20 cellular contexts compared by ENCODE assay signal in the genomic region with DNA sequence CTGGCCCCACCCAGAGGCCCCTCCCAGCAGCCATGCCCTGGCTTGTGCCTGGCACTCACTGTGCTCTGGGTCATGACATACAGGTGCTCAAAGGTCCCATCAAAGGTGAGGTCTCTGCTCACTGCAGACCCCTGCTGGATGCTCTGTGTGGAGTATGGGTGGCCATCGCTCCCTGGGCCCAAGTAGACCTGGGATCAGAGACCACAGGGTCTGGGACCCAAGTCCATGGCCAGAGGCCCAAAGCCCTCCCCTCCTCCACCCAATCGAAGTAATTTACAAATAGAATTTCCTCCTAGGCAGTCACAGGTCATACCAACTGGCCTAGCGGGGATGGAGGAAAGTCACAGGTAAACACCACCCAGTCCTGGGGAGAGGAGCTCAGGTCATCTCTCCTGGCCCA. TPM values are rescaled to one million over a fixed set of nuclear protein-coding genes. Genes with fewer than 3 reads are reported as not detected.
DNase-seq lines count a peak whose midpoint lies in the region; ATAC-seq and TF ChIP-seq lines count a peak whose summit lies in the region.
"Had no signal": no experiment of that assay in that cellular context is flagged by ENCODE, and none has a peak within 500 bp of the region (broad histone marks: within the 10 kb centered on the region; RNA-seq: fewer than 3 reads in every experiment).

No MANE protein-coding gene starts in this region.

- no peak overlapping the region for H3K4me3 ChIP-seq in BLaER1 treated with 17β-estradiol and CSF1 and Interleukin-3, amounts not matched to agents 10 nM and 100 nM

- no peak overlapping the region for H2BK15ac ChIP-seq in H9 (ENCODE audit: low read depth, low read length)

- H3K27ac ChIP-seq in BLaER1 treated with 17β-estradiol and CSF1 and Interleukin-3, amounts not matched to agents 10 nM and 100 nM, result peak overlapping the region in 5 of 11 experiments; percentile 10 to 47 (median 22); a peak in 7 of 22 replicates
- H3K27ac ChIP-seq in H9 (ENCODE audit: insufficient read length, low read depth, low read length), result no peak overlapping the region
- peak overlapping the region; percentile 99 for H3K27ac ChIP-seq in layer of hippocampus (ENCODE audit: low read depth, low read length)

- H2BK5ac ChIP-seq in H9 (ENCODE audit: insufficient read length, low read length), result no peak overlapping the region

- H2BK20ac ChIP-seq in H9 (ENCODE audit: low read depth, low read length, poor library complexity, severe bottlenecking), result no peak overlapping the region

- no peak overlapping the region for H2BK120ac ChIP-seq in H9 (ENCODE audit: low read depth, low read length, poor library complexity, severe bottlenecking)

- no peak overlapping the region for H4K91ac ChIP-seq in H9 (ENCODE audit: insufficient read length, low read depth, low read length)

- H3K4me3 Mint-ChIP-seq in H9 (no peak overlapping the region), WTC11 (no peak overlapping the region), osteocyte (ENCODE audit: unreplicated experiment) (no peak overlapping the region)
- H3K4me3 Mint-ChIP-seq: activated CD8-positive, alpha-beta memory T cell treated with anti-CD3 and anti-CD28 coated beads, Interleukin-2, amount 10 ng/mL, durations not matched to agents 7 days and 5 days; CD8-positive, alpha-beta T cell had no signal

- no peak overlapping the region for H2AK5ac ChIP-seq in H9 (ENCODE audit: insufficient read length, low read length)

- no peak overlapping the region for H2BK12ac ChIP-seq in H9 (ENCODE audit: insufficient read length, low read depth, low read length)

- TF ChIP-seq CTCF in H9 (conservative IDR thresholded peaks at IDR 0.05) (peak; percentile 45; the same call in 2 of the 3 replicates), WTC11 (IDR thresholded peaks at IDR 0.05) (no peak), osteocyte (IDR thresholded peaks at IDR 0.05) (no peak)

- no peak overlapping the region for H3K18ac ChIP-seq in H9 (ENCODE audit: insufficient read length, low read depth, low read length)

- H3K27me3 Mint-ChIP-seq in H9 (ENCODE audit: low read depth), result no peaks in the 10 kb centered on the region
- no peaks in the 10 kb centered on the region for H3K27me3 Mint-ChIP-seq in WTC11 (ENCODE audit: low read depth)
- no peaks in the 10 kb centered on the region for H3K27me3 Mint-ChIP-seq in osteocyte (ENCODE audit: unreplicated experiment)

- no peaks in the 10 kb centered on the region for H3K9me3 ChIP-seq in BLaER1 treated with 17β-estradiol and CSF1 and Interleukin-3, amounts not matched to agents 10 nM and 100 nM (replicated peaks in 1 of 11)
- no peaks in the 10 kb centered on the region for H3K9me3 ChIP-seq in H9 (ENCODE audit: control insufficient read depth, low read depth, low read length)

- no peak overlapping the region for H3K14ac ChIP-seq in H9 (ENCODE audit: insufficient read depth, low read length)

- H3K4ac ChIP-seq in H9 (ENCODE audit: low read depth, low read length), result no peak overlapping the region

- H3K27ac Mint-ChIP-seq in H9 (no peak overlapping the region), WTC11 (no peak overlapping the region), osteocyte (ENCODE audit: unreplicated experiment) (no peak overlapping the region)
- H3K27ac Mint-ChIP-seq: activated CD8-positive, alpha-beta memory T cell treated with anti-CD3 and anti-CD28 coated beads, Interleukin-2, amount 10 ng/mL, durations not matched to agents 7 days and 5 days; CD8-positive, alpha-beta T cell had no signal

- H2AFZ ChIP-seq in H9 (ENCODE audit: low read length), result no peak overlapping the region

- H3K4me1 Mint-ChIP-seq in H9 (peaks cover 19 to 22% of the 10 kb centered on the region in 2 experiments), WTC11 (peaks cover 19% of the 10 kb centered on the region), osteocyte (ENCODE audit: unreplicated experiment) (peaks cover 38% of the 10 kb centered on the region)
- H3K4me1 Mint-ChIP-seq: activated CD8-positive, alpha-beta memory T cell treated with anti-CD3 and anti-CD28 coated beads, Interleukin-2, amount 10 ng/mL, durations not matched to agents 7 days and 5 days had no signal

- H4K8ac ChIP-seq in H9 (replicated peaks; ENCODE audit: insufficient read length, low read depth, low read length), result no peak overlapping the region

- H3K23me2 ChIP-seq in H9 (ENCODE audit: insufficient read length, low read depth, low read length, poor library complexity, severe bottlenecking), result no peaks in the 10 kb centered on the region

- H3K36me3 Mint-ChIP-seq in H9 (ENCODE audit: insufficient read depth in 1 of 3, low read depth in 3 of 3) (peaks cover 27 to 61% (median 58%) of the 10 kb centered on the region in 3 experiments; a peak in 6 of 7 replicates), WTC11 (peaks cover 7% of the 10 kb centered on the region; the same call in 1 of the 2 replicates), osteocyte (ENCODE audit: unreplicated experiment) (peaks cover 9% of the 10 kb centered on the region)
- H3K36me3 Mint-ChIP-seq: activated CD8-positive, alpha-beta memory T cell treated with anti-CD3 and anti-CD28 coated beads, Interleukin-2, amount 10 ng/mL, durations not matched to agents 7 days and 5 days; CD8-positive, alpha-beta T cell had no signal

- peaks cover 22% of the 10 kb centered on the region; the same call in 1 of the 2 replicates for H3K79me2 ChIP-seq in H9 (ENCODE audit: insufficient read depth, low read length)

- H3K56ac ChIP-seq in H9 (ENCODE audit: insufficient read length, low read depth, low read length), result no peak overlapping the region

- peak overlapping the region in 10 of 11 experiments; percentile 50 to 100 (median 92); a peak in 19 of 22 replicates for H3K4me2 ChIP-seq in BLaER1 treated with 17β-estradiol and CSF1 and Interleukin-3, amounts not matched to agents 10 nM and 100 nM
- H3K4me2 ChIP-seq in H9 (ENCODE audit: insufficient read depth, insufficient read length, low read length), result no peak overlapping the region

- H4K5ac ChIP-seq in H9 (ENCODE audit: insufficient read length, low read depth, low read length), result no peak overlapping the region

- H3K23ac ChIP-seq in H9 (ENCODE audit: insufficient read length, low read depth, low read length), result no peak overlapping the region

- no CpG with 5 or more reads among the region's 3 CpGs for WGBS in H9 (ENCODE audit: extremely low coverage, insufficient read length, low lambda C conversion rate)

- H3T11ph ChIP-seq in H9 (ENCODE audit: low read length), result no peak overlapping the region

- H3K27me3 ChIP-seq in BLaER1 treated with 17β-estradiol and CSF1 and Interleukin-3, amounts not matched to agents 10 nM and 100 nM, result no peaks in the 10 kb centered on the region
- H3K27me3 ChIP-seq in H9 (ENCODE audit: insufficient read depth, low read length) (no peaks in the 10 kb centered on the region), layer of hippocampus (ENCODE audit: control insufficient read depth, insufficient read depth, low read length) (no peaks in the 10 kb centered on the region)

- POLR2A ChIA-PET in WTC11 (lab: Charles Lee), result no interaction called here

- peak overlapping the region in 7 of 11 experiments; percentile 12 to 56 (median 38); a peak in 9 of 22 replicates for H3K9ac ChIP-seq in BLaER1 treated with 17β-estradiol and CSF1 and Interleukin-3, amounts not matched to agents 10 nM and 100 nM
- H3K9ac ChIP-seq in H9 (ENCODE audit: extremely low read depth, insufficient read length, low read length), result no peak overlapping the region

- H3K9me3 Mint-ChIP-seq in H9 (no peaks in the 10 kb centered on the region), WTC11 (no peaks in the 10 kb centered on the region), osteocyte (ENCODE audit: unreplicated experiment) (no peaks in the 10 kb centered on the region)
- H3K9me3 Mint-ChIP-seq: CD8-positive, alpha-beta T cell had no signal

- peak; percentile 42 for DNase-seq in H9
- DNase-seq in WTC11 (ENCODE audit: low spot score), result no peak
- no peak for DNase-seq in SW 1271 (lab: John Stamatoyannopoulos, UW)
- no peak for DNase-seq in A172 (ENCODE audit: low spot score)
- DNase-seq in NCI-H1436 (lab: John Stamatoyannopoulos, UW), result no peak
- DNase-seq in osteocyte (ENCODE audit: extremely low spot score, unreplicated experiment), result no peak
- DNase-seq: activated CD8-positive, alpha-beta memory T cell treated with anti-CD3 and anti-CD28 coated beads, Interleukin-2, amount 10 ng/mL, durations not matched to agents 7 days and 5 days; activated effector memory CD4-positive, alpha-beta T cell treated with Interleukin-2 at 50 U/mL for 16 hours; amygdala; CD8-positive, alpha-beta T cell; cortex of kidney; EL; erythroblast; NCI-H2029; NCI-H526 treated with DMSO at 0.1 percent for 48 hours; stimulated activated CD4-positive, alpha-beta T cell treated with anti-CD3 and anti-CD28 coated beads, Interleukin-15, amount 100 ng/mL, for 24 hours had no signal

- no peaks in the 10 kb centered on the region for H3K79me1 ChIP-seq in H9 (ENCODE audit: insufficient read depth, low read depth, low read length, poor library complexity, severe bottlenecking)

- peaks cover 20 to 80% (median 65%) of the 10 kb centered on the region in 11 experiments for H3K36me3 ChIP-seq in BLaER1 treated with 17β-estradiol and CSF1 and Interleukin-3, amounts not matched to agents 10 nM and 100 nM

- ATAC-seq in WTC11, result peak; percentile 50
- ATAC-seq: activated CD8-positive, alpha-beta memory T cell treated with anti-CD3 and anti-CD28 coated beads, Interleukin-2, amount 10 ng/mL, durations not matched to agents 7 days and 5 days; CD8-positive, alpha-beta T cell; Panc1 had no signal

- CTCF ChIA-PET in WTC11 (lab: Charles Lee), result interaction anchor here (1.0 to 18.3 kb wide), 9 partner anchors 10 to 1478 kb away, joined by 3 to 218 read pairs (median 7); partner anchors contain the start of genes CCDC51 and TMA7

- peaks cover 41 to 60% (median 54%) of the 10 kb centered on the region in 10 experiments for H3K4me1 ChIP-seq in BLaER1 treated with 17β-estradiol and CSF1 and Interleukin-3, amounts not matched to agents 10 nM and 100 nM
- H3K4me1 ChIP-seq in H9 (ENCODE audit: insufficient read depth, low read length), result peaks cover 2% of the 10 kb centered on the region; the same call in 1 of the 2 replicates

- H4K20me1 ChIP-seq in BLaER1 treated with 17β-estradiol and CSF1 and Interleukin-3, amounts not matched to agents 10 nM and 100 nM, result peaks cover 0 to 99% (median 88%) of the 10 kb centered on the region in 11 experiments; a peak in 18 of 22 replicates
- no peaks in the 10 kb centered on the region for H4K20me1 ChIP-seq in H9 (ENCODE audit: control insufficient read depth, insufficient read depth, insufficient read length)

RNA-seq across cellular contexts. Expression of gene PLXNB1, which starts 7.6 kb away (rescaled TPM):
- total RNA-seq in H9 (2021), result 175 and 184 TPM in 2 replicates
- 119 to 143 TPM (median 125 TPM) in 3 replicates for total RNA-seq in WTC11 (2021)
- 24.9 and 66.5 TPM in 2 replicates for total RNA-seq in A172 (2014; rRNA removed; shearing (Covaris generic))
- total RNA-seq in osteocyte, result 76.7 and 88.2 TPM in 2 replicates

RNA-seq across cellular contexts. Expression of gene CCDC51, which starts 17.6 kb away (rescaled TPM):
- 20.0 and 22.0 TPM in 2 replicates for total RNA-seq in H9 (2021)
- 23.9 to 25.1 TPM (median 24.7 TPM) in 3 replicates for total RNA-seq in WTC11 (2021)
- total RNA-seq in A172 (2014; rRNA removed; shearing (Covaris generic)), result 42.7 and 49.8 TPM in 2 replicates
- total RNA-seq in osteocyte, result 11.3 and 11.9 TPM in 2 replicates

RNA-seq across cellular contexts. Expression of gene TMA7, which starts 17.8 kb away (rescaled TPM):
- total RNA-seq in H9 (2021), result 305 and 309 TPM in 2 replicates
- 281 to 318 TPM (median 285 TPM) in 3 replicates for total RNA-seq in WTC11 (2021)
- 556 and 560 TPM in 2 replicates for total RNA-seq in A172 (2014; rRNA removed; shearing (Covaris generic))
- 186 and 198 TPM in 2 replicates for total RNA-seq in osteocyte

RNA-seq across cellular contexts. Expression of gene ATRIP, which starts 24.3 kb away (rescaled TPM):
- total RNA-seq in H9 (2021), result 16.3 and 17.5 TPM in 2 replicates
- total RNA-seq in WTC11 (2021), result 15.5 to 18.2 TPM (median 15.6 TPM) in 3 replicates
- total RNA-seq in A172 (2014; rRNA removed; shearing (Covaris generic)), result 8.1 and 14.6 TPM in 2 replicates
- total RNA-seq in osteocyte, result 8.5 and 9.3 TPM in 2 replicates

RNA-seq across cellular contexts. Expression of gene FBXW12, which starts 50.3 kb away (rescaled TPM):
- total RNA-seq in H9 (2021), result 0.59 and 0.74 TPM in 2 replicates
- 1.9 to 2.5 TPM (median 2.0 TPM) in 3 replicates for total RNA-seq in WTC11 (2021)
- total RNA-seq in A172 (2014; rRNA removed; shearing (Covaris generic)), result not detected in 2 replicates
- total RNA-seq in osteocyte, result not detected in 2 replicates
- total RNA-seq: activated CD8-positive, alpha-beta memory T cell treated with anti-CD3 and anti-CD28 coated beads, Interleukin-2, amount 10 ng/mL, durations not matched to agents 7 days and 5 days; CD8-positive, alpha-beta T cell; T-helper 1 cell treated with Interleukin-12 subunit alpha and Interleukin-12 subunit beta and Interleukin-4 antibody, amounts not matched to agents 30 ng/mL and 1 ng/mL, for 36 hours had no signal
